In the genomic region with DNA sequence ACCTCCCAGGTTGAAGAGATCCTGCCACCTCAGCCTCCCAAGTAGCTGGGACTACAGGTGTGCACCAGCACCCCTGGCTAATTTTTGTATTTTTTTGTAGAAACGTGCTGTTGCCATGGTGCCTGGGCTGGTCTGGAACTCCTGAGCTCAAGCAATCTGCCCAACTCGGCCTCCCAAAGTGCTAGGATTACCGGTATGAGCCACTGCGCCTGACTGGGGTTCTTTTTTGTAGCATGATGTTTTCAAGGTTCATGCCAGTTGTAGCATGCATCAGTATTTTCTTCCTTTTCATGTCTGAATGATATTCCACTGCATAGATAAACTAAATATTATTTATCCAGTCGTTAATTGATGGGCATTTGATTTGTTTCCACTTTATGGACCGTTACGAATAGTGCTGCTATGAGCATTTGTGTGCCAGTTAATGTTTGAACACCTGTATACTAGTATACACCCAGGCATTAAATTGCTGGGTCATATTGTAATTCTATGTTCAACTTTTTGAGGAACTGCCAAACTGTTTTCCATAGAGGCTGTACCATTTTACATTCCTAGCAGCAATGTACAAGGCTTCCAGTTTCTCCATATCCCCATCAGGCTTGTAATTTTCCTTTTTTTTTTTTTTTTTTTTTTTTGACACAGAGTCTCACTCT, we compare ENCODE assay signal across 25 cellular contexts. TPM values are rescaled to one million over a fixed set of nuclear protein-coding genes. Genes with fewer than 3 reads are reported as not detected.
DNase-seq lines count a peak whose midpoint lies in the region; ATAC-seq and TF ChIP-seq lines count a peak whose summit lies in the region.
"Had no signal": no experiment of that assay in that cellular context is flagged by ENCODE, and none has a peak within 500 bp of the region (broad histone marks: within the 10 kb centered on the region; RNA-seq: fewer than 3 reads in every experiment).

No MANE protein-coding gene starts in this region.

- DNase-seq in activated CD4-positive, alpha-beta T cell treated with anti-CD3 and anti-CD28 coated beads for 36 hours: no peak
- DNase-seq in activated CD4-positive, alpha-beta T cell treated with anti-CD3 and anti-CD28 coated beads for 1 hour: no peak
- DNase-seq in CD8-positive, alpha-beta memory T cell: no peak
- no peak for DNase-seq in naive B cell
- no peak for DNase-seq in thyroid gland
- DNase-seq in osteocyte (ENCODE audit: extremely low spot score, unreplicated experiment): no peak
- DNase-seq: activated CD8-positive, alpha-beta memory T cell treated with anti-CD3 and anti-CD28 coated beads, Interleukin-2, amount 50 U/mL, for 48 hours; CD8-positive, alpha-beta T cell; colonic mucosa; EL; foreskin keratinocyte; left cardiac atrium; NCI-H1436; NK-92 treated with Interleukin-12 subunit alpha and Interleukin-12 subunit beta, amount 100 ng/mL, for 24 hours; RPMI8226; stimulated activated CD4-positive, alpha-beta T cell treated with anti-CD3 and anti-CD28 coated beads, Interleukin-15, amount 100 ng/mL, for 24 hours; WERI-Rb-1 had no signal

- H3K27ac ChIP-seq in CD8-positive, alpha-beta memory T cell (ENCODE audit: low read depth, low read length): no peak overlapping the region
- H3K27ac ChIP-seq in thyroid gland: no peak overlapping the region
- H3K27ac ChIP-seq: ascending aorta, colonic mucosa, foreskin keratinocyte, neutrophil, vagina, WERI-Rb-1 had no signal

- no peaks in the 10 kb centered on the region for H3K27me3 ChIP-seq in CD8-positive, alpha-beta memory T cell (ENCODE audit: insufficient read depth, low read length, poor library complexity, severe bottlenecking)
- H3K27me3 ChIP-seq in thyroid gland: no peaks in the 10 kb centered on the region
- H3K27me3 ChIP-seq: ascending aorta, colonic mucosa, foreskin keratinocyte, neutrophil, vagina had no signal

- H3K4me3 Mint-ChIP-seq in activated CD4-positive, alpha-beta T cell treated with anti-CD3 and anti-CD28 coated beads for 36 hours: no peak overlapping the region
- peak overlapping the region in 3 of 7 donors; percentile 15 to 41 (median 23) for H3K4me3 Mint-ChIP-seq in CD8-positive, alpha-beta memory T cell
- H3K4me3 Mint-ChIP-seq in activated T-helper 17 cell treated with anti-CD3 and anti-CD28 coated beads, Interleukin-2, amount 50 U/mL, for 72 hours: peak overlapping the region; percentile 78
- H3K4me3 Mint-ChIP-seq in naive B cell (no peak overlapping the region), osteocyte (ENCODE audit: unreplicated experiment) (no peak overlapping the region)
- H3K4me3 Mint-ChIP-seq: mesothelial cell of epicardium had no signal

- no peak for TF ChIP-seq POLR2A in thyroid gland (IDR thresholded peaks at IDR 0.05)

- TF ChIP-seq CTCF in thyroid gland (IDR thresholded peaks at IDR 0.05): no peak
- TF ChIP-seq CTCF in osteocyte (IDR thresholded peaks at IDR 0.05): no peak

- no peaks in the 10 kb centered on the region for H3K36me3 ChIP-seq in CD8-positive, alpha-beta memory T cell (ENCODE audit: insufficient read depth, low read length)
- no peaks in the 10 kb centered on the region for H3K36me3 ChIP-seq in thyroid gland
- H3K36me3 ChIP-seq: ascending aorta, colonic mucosa, neutrophil, vagina, WERI-Rb-1 had no signal

- peaks cover 13% of the 10 kb centered on the region for H3K4me1 Mint-ChIP-seq in activated CD4-positive, alpha-beta T cell treated with anti-CD3 and anti-CD28 coated beads for 36 hours
- H3K4me1 Mint-ChIP-seq in CD8-positive, alpha-beta memory T cell: peaks cover 9 to 16% (median 12%) of the 10 kb centered on the region in 3 donors
- peaks cover 12% of the 10 kb centered on the region for H3K4me1 Mint-ChIP-seq in activated T-helper 17 cell treated with anti-CD3 and anti-CD28 coated beads, Interleukin-2, amount 50 U/mL, for 72 hours
- H3K4me1 Mint-ChIP-seq in naive B cell (peaks cover 5 to 9% (median 9%) of the 10 kb centered on the region in 3 donors), osteocyte (ENCODE audit: unreplicated experiment) (peaks cover 6% of the 10 kb centered on the region)
- H3K4me1 Mint-ChIP-seq: mesothelial cell of epicardium had no signal

- POLR2A ChIA-PET in activated CD4-positive, alpha-beta T cell treated with anti-CD3 and anti-CD28 coated beads for 36 hours (lab: Charles Lee): no interaction called here
- POLR2A ChIA-PET in CD8-positive, alpha-beta memory T cell (lab: Charles Lee): no interaction called here

- H3K4me1 ChIP-seq in CD8-positive, alpha-beta memory T cell (ENCODE audit: insufficient read depth, low read length): peaks cover 4% of the 10 kb centered on the region
- no peaks in the 10 kb centered on the region for H3K4me1 ChIP-seq in thyroid gland
- H3K4me1 ChIP-seq: ascending aorta, colonic mucosa, foreskin keratinocyte, vagina had no signal

- intact Hi-C loops in activated CD4-positive, alpha-beta T cell treated with anti-CD3 and anti-CD28 coated beads for 36 hours (cut with DNase I, micrococcal nuclease): no loop called here
- intact Hi-C loops in thyroid gland (cut with DNase I): no loop called here

- CTCF ChIA-PET in activated CD4-positive, alpha-beta T cell treated with anti-CD3 and anti-CD28 coated beads for 36 hours (lab: Charles Lee): no interaction called here
- CTCF ChIA-PET in CD8-positive, alpha-beta memory T cell (lab: Charles Lee): no interaction called here

- 80 to 81% methylated on average over 7 of the region's 7 CpGs for WGBS in thyroid gland, 2 donors

- H3K9me3 ChIP-seq in CD8-positive, alpha-beta memory T cell (ENCODE audit: low read length): no peaks in the 10 kb centered on the region
- H3K9me3 ChIP-seq in thyroid gland: no peaks in the 10 kb centered on the region
- H3K9me3 ChIP-seq: ascending aorta, colonic mucosa, neutrophil, vagina had no signal

- no peak for ATAC-seq in activated CD4-positive, alpha-beta T cell treated with anti-CD3 and anti-CD28 coated beads for 36 hours
- no peak for ATAC-seq in activated T-helper 17 cell treated with anti-CD3 and anti-CD28 coated beads, Interleukin-2, amount 50 U/mL, for 72 hours (replicated peaks)
- no peak for ATAC-seq in naive B cell (ENCODE audit: low read depth in 2 of 2)
- no peak for ATAC-seq in GM19395 (IDR thresholded peaks at IDR 0.05; ENCODE audit: unreplicated experiment)
- ATAC-seq: CD8-positive, alpha-beta T cell; foreskin keratinocyte; left cardiac atrium had no signal

- H3K27me3 Mint-ChIP-seq in activated CD4-positive, alpha-beta T cell treated with anti-CD3 and anti-CD28 coated beads for 36 hours: no peaks in the 10 kb centered on the region
- H3K27me3 Mint-ChIP-seq in CD8-positive, alpha-beta memory T cell: peaks cover 0 to 2% of the 10 kb centered on the region in 2 donors
- H3K27me3 Mint-ChIP-seq in activated T-helper 17 cell treated with anti-CD3 and anti-CD28 coated beads, Interleukin-2, amount 50 U/mL, for 72 hours: no peaks in the 10 kb centered on the region
- H3K27me3 Mint-ChIP-seq in naive B cell (peaks cover 0 to 9% (median 4%) of the 10 kb centered on the region in 3 donors), osteocyte (ENCODE audit: unreplicated experiment) (no peaks in the 10 kb centered on the region)

- no peaks in the 10 kb centered on the region for H3K9me3 Mint-ChIP-seq in activated CD4-positive, alpha-beta T cell treated with anti-CD3 and anti-CD28 coated beads for 36 hours (ENCODE audit: low read depth)
- no peaks in the 10 kb centered on the region for H3K9me3 Mint-ChIP-seq in CD8-positive, alpha-beta memory T cell
- H3K9me3 Mint-ChIP-seq in activated T-helper 17 cell treated with anti-CD3 and anti-CD28 coated beads, Interleukin-2, amount 50 U/mL, for 72 hours: no peaks in the 10 kb centered on the region
- H3K9me3 Mint-ChIP-seq in naive B cell: peaks cover 0 to 5% (median 0%) of the 10 kb centered on the region in 7 donors
- H3K9me3 Mint-ChIP-seq in osteocyte (ENCODE audit: unreplicated experiment): no peaks in the 10 kb centered on the region
- H3K9me3 Mint-ChIP-seq: CD8-positive, alpha-beta T cell had no signal

- no peaks in the 10 kb centered on the region for H3K36me3 Mint-ChIP-seq in activated CD4-positive, alpha-beta T cell treated with anti-CD3 and anti-CD28 coated beads for 36 hours (ENCODE audit: low read depth)
- H3K36me3 Mint-ChIP-seq in CD8-positive, alpha-beta memory T cell: peaks cover 0 to 2% (median 0%) of the 10 kb centered on the region in 3 donors
- H3K36me3 Mint-ChIP-seq in activated T-helper 17 cell treated with anti-CD3 and anti-CD28 coated beads, Interleukin-2, amount 50 U/mL, for 72 hours (ENCODE audit: low read depth): no peaks in the 10 kb centered on the region
- H3K36me3 Mint-ChIP-seq in naive B cell (peaks cover 0 to 8% of the 10 kb centered on the region in 2 donors), osteocyte (ENCODE audit: unreplicated experiment) (no peaks in the 10 kb centered on the region)
- H3K36me3 Mint-ChIP-seq: CD8-positive, alpha-beta T cell; mesothelial cell of epicardium had no signal

- no peak overlapping the region for H3K4me3 ChIP-seq in CD8-positive, alpha-beta memory T cell (ENCODE audit: low read length)
- no peak overlapping the region for H3K4me3 ChIP-seq in thyroid gland (replicated peaks in 1 of 3)
- H3K4me3 ChIP-seq: ascending aorta, colonic mucosa, vagina had no signal

- H3K27ac Mint-ChIP-seq in activated CD4-positive, alpha-beta T cell treated with anti-CD3 and anti-CD28 coated beads for 36 hours: peak overlapping the region; percentile 55
- H3K27ac Mint-ChIP-seq in CD8-positive, alpha-beta memory T cell: peak overlapping the region in 6 of 8 donors; percentile 45 to 97 (median 81)
- peak overlapping the region; percentile 95 for H3K27ac Mint-ChIP-seq in activated T-helper 17 cell treated with anti-CD3 and anti-CD28 coated beads, Interleukin-2, amount 50 U/mL, for 72 hours
- H3K27ac Mint-ChIP-seq in naive B cell: peak overlapping the region in 4 of 6 donors; percentile 4 to 81 (median 42)
- no peak overlapping the region for H3K27ac Mint-ChIP-seq in osteocyte (ENCODE audit: unreplicated experiment)
- H3K27ac Mint-ChIP-seq: mesothelial cell of epicardium had no signal

RNA-seq across cellular contexts. Expression of a gene that starts 24.8 kb away (rescaled TPM):
- 10 to 100 TPM; 39.3 to 51.0 TPM for total RNA-seq in activated CD4-positive, alpha-beta T cell treated with anti-CD3 and anti-CD28 coated beads for 36 hours
- total RNA-seq in CD8-positive, alpha-beta memory T cell: 10 to 100 TPM; 39.6 to 46.1 TPM
- 32.5 TPM for polyA plus RNA-seq in CD8-positive, alpha-beta memory T cell
- total RNA-seq in activated T-helper 17 cell treated with anti-CD3 and anti-CD28 coated beads, Interleukin-2, amount 50 U/mL, for 72 hours: 10 to 100 TPM; 65.9 to 70.4 TPM
- polyA plus RNA-seq in naive B cell (ENCODE audit: low read depth in 6 of 6): 10 to 100 TPM; 33.2 to 52.3 (median 41.9) TPM
- total RNA-seq in thyroid gland (10 to 100 TPM; 46.2 to 64.4 (median 53.6) TPM), osteocyte (24.3 and 31.2 TPM in 2 replicates)

RNA-seq across cellular contexts. Expression of a gene that starts 36.2 kb away (rescaled TPM):
- total RNA-seq in activated CD4-positive, alpha-beta T cell treated with anti-CD3 and anti-CD28 coated beads for 36 hours: 10 to 100 TPM; 57.8 to 65.1 TPM
- total RNA-seq in CD8-positive, alpha-beta memory T cell: 10 to 100 TPM; 64.6 to 64.8 TPM
- 9.9 TPM for polyA plus RNA-seq in CD8-positive, alpha-beta memory T cell
- 10 to 100 TPM; 78.0 to 84.0 TPM for total RNA-seq in activated T-helper 17 cell treated with anti-CD3 and anti-CD28 coated beads, Interleukin-2, amount 50 U/mL, for 72 hours
- 1 to 10 TPM; 2.9 to 9.0 (median 5.3) TPM for polyA plus RNA-seq in naive B cell (ENCODE audit: low read depth in 6 of 6)
- 10 to 100 TPM; 42.7 to 76.7 (median 70.1) TPM for total RNA-seq in thyroid gland
- total RNA-seq in osteocyte: 256 and 271 TPM in 2 replicates

RNA-seq across cellular contexts. Expression of a gene that starts 56.3 kb away (rescaled TPM):
- total RNA-seq in activated CD4-positive, alpha-beta T cell treated with anti-CD3 and anti-CD28 coated beads for 36 hours: not detected
- total RNA-seq in CD8-positive, alpha-beta memory T cell: not detected
- polyA plus RNA-seq in CD8-positive, alpha-beta memory T cell: 1.1 TPM
- not detected for total RNA-seq in activated T-helper 17 cell treated with anti-CD3 and anti-CD28 coated beads, Interleukin-2, amount 50 U/mL, for 72 hours
- polyA plus RNA-seq in naive B cell (ENCODE audit: low read depth in 6 of 6): 1 to 10 TPM in 1 of 6 donors, under 1 TPM in 5; 0.22 to 3.2 (median 0.49) TPM
- total RNA-seq in thyroid gland (10 to 100 TPM; 19.5 to 63.2 (median 24.6) TPM), osteocyte (1.9 and 2.0 TPM in 2 replicates)
- total RNA-seq: A673; CD8-positive, alpha-beta T cell; foreskin keratinocyte; HT-29 had no signal
- polyA plus RNA-seq: foreskin keratinocyte had no signal
